Comparison of ENCODE assay signal across 1 cellular context in the genomic region with DNA sequence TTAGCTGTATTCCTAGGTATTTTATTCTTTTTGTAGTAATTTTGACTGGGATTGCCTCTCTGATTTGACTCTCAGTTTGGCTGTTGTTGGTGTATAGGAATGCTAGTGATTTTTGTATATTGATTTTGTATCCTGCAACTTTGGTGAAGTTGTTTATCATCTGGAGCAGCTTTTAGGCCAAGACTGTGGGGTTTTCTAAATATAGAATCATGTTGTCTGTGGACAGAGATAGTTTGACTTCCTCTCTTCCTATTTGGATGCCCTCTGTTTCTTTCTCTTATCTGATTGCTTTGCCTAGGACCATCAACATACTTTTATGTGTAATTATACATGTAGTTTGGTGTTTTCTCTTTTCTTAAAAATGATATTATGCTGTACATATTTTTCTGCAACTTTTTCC.
TF ChIP-seq lines count a peak whose summit lies in the region.

No MANE protein-coding gene starts in this region.

TF ChIP-seq in K562, 482 proteins besides CTCF, POLR2A, EP300 and RAD21 (continued from another document and continues in another):
- TF ChIP-seq, protein P1, sequence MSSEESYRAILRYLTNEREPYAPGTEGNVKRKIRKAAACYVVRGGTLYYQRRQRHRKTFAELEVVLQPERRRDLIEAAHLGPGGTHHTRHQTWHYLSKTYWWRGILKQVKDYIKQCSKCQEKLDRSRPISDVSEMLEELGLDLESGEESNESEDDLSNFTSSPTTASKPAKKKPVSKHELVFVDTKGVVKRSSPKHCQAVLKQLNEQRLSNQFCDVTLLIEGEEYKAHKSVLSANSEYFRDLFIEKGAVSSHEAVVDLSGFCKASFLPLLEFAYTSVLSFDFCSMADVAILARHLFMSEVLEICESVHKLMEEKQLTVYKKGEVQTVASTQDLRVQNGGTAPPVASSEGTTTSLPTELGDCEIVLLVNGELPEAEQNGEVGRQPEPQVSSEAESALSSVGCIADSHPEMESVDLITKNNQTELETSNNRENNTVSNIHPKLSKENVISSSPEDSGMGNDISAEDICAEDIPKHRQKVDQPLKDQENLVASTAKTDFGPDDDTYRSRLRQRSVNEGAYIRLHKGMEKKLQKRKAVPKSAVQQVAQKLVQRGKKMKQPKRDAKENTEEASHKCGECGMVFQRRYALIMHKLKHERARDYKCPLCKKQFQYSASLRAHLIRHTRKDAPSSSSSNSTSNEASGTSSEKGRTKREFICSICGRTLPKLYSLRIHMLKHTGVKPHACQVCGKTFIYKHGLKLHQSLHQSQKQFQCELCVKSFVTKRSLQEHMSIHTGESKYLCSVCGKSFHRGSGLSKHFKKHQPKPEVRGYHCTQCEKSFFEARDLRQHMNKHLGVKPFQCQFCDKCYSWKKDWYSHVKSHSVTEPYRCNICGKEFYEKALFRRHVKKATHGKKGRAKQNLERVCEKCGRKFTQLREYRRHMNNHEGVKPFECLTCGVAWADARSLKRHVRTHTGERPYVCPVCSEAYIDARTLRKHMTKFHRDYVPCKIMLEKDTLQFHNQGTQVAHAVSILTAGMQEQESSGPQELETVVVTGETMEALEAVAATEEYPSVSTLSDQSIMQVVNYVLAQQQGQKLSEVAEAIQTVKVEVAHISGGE (CRISPR knock-in tag; IDR thresholded peaks at IDR 0.05), result no peak
- TF ChIP-seq DNMT1 (IDR thresholded peaks at IDR 0.05), result no peak
- TF ChIP-seq ZNF75A (CRISPR knock-in tag; IDR thresholded peaks at IDR 0.05), result no peak
- TF ChIP-seq, protein P2, sequence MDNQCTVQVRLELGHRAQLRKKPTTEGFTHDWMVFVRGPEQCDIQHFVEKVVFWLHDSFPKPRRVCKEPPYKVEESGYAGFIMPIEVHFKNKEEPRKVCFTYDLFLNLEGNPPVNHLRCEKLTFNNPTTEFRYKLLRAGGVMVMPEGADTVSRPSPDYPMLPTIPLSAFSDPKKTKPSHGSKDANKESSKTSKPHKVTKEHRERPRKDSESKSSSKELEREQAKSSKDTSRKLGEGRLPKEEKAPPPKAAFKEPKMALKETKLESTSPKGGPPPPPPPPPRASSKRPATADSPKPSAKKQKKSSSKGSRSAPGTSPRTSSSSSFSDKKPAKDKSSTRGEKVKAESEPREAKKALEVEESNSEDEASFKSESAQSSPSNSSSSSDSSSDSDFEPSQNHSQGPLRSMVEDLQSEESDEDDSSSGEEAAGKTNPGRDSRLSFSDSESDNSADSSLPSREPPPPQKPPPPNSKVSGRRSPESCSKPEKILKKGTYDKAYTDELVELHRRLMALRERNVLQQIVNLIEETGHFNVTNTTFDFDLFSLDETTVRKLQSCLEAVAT (IDR thresholded peaks at IDR 0.05), result 0 out of 4 replicates have a peak, but pooled peaks of 1 of the 2 experiments have one; percentile 24
- TF ChIP-seq CBX1 (IDR thresholded peaks at IDR 0.05; ENCODE audit: low read depth), result no peak
- TF ChIP-seq ARID1B (IDR thresholded peaks at IDR 0.05), result peak; percentile 94
- no peak for TF ChIP-seq MCM7 (IDR thresholded peaks at IDR 0.05)
- no peak for TF ChIP-seq ZFP36 (IDR thresholded peaks at IDR 0.05; ENCODE audit: low read depth, low read length, partially characterized antibody)
- TF ChIP-seq ZSCAN29 (IDR thresholded peaks at IDR 0.05), result no peak
- no peak for TF ChIP-seq FOXJ3 (CRISPR knock-in tag; IDR thresholded peaks at IDR 0.05)
- TF ChIP-seq TARDBP (IDR thresholded peaks at IDR 0.05), result no peak
- no peak for TF ChIP-seq MCM3 (IDR thresholded peaks at IDR 0.05)
- TF ChIP-seq, protein P3, sequence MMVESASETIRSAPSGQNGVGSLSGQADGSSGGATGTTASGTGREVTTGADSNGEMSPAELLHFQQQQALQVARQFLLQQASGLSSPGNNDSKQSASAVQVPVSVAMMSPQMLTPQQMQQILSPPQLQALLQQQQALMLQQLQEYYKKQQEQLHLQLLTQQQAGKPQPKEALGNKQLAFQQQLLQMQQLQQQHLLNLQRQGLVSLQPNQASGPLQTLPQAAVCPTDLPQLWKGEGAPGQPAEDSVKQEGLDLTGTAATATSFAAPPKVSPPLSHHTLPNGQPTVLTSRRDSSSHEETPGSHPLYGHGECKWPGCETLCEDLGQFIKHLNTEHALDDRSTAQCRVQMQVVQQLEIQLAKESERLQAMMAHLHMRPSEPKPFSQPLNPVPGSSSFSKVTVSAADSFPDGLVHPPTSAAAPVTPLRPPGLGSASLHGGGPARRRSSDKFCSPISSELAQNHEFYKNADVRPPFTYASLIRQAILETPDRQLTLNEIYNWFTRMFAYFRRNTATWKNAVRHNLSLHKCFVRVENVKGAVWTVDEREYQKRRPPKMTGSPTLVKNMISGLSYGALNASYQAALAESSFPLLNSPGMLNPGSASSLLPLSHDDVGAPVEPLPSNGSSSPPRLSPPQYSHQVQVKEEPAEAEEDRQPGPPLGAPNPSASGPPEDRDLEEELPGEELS (CRISPR knock-in tag; IDR thresholded peaks at IDR 0.05; ENCODE audit: borderline replicate concordance), result no peak
- no peak for TF ChIP-seq ZNF3 (CRISPR knock-in tag; IDR thresholded peaks at IDR 0.05)
- TF ChIP-seq, protein P4, sequence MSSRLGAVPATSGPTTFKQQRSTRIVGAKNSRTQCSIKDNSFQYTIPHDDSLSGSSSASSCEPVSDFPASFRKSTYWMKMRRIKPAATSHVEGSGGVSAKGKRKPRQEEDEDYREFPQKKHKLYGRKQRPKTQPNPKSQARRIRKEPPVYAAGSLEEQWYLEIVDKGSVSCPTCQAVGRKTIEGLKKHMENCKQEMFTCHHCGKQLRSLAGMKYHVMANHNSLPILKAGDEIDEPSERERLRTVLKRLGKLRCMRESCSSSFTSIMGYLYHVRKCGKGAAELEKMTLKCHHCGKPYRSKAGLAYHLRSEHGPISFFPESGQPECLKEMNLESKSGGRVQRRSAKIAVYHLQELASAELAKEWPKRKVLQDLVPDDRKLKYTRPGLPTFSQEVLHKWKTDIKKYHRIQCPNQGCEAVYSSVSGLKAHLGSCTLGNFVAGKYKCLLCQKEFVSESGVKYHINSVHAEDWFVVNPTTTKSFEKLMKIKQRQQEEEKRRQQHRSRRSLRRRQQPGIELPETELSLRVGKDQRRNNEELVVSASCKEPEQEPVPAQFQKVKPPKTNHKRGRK (tag; IDR thresholded peaks at IDR 0.05), result no peak
- TF ChIP-seq YY1 (IDR thresholded peaks at IDR 0.05; ENCODE audit: borderline replicate concordance in 1 of 3, control insufficient read depth in 1 of 3, extremely low read depth in 1 of 3, insufficient read depth in 3 of 3, insufficient read length in 1 of 3, insufficient replicate concordance in 2 of 3, low read depth in 1 of 3, low read length in 2 of 3), result no peak
- TF ChIP-seq RBM34 (IDR thresholded peaks at IDR 0.05; ENCODE audit: borderline replicate concordance, insufficient read depth, low read length), result no peak
- no peak for TF ChIP-seq ZNF586 (CRISPR knock-in tag; conservative IDR thresholded peaks at IDR 0.05)
- TF ChIP-seq ZNF175 (CRISPR knock-in tag; IDR thresholded peaks at IDR 0.05; ENCODE audit: low read depth), result no peak
- peak; percentile 96 for TF ChIP-seq MEF2A (IDR thresholded peaks at IDR 0.05; ENCODE audit: control insufficient read depth, low read depth, low read length)
- TF ChIP-seq ZNF124 (CRISPR knock-in tag; IDR thresholded peaks at IDR 0.05), result no peak
- TF ChIP-seq PTTG1 (tag; IDR thresholded peaks at IDR 0.05; ENCODE audit: low read depth), result no peak
- TF ChIP-seq ZNF785 (CRISPR knock-in tag; IDR thresholded peaks at IDR 0.05), result no peak
- 0 out of 2 replicates have a peak, but pooled peaks have one; percentile 19 for TF ChIP-seq HLTF (IDR thresholded peaks at IDR 0.05)
- TF ChIP-seq, protein P5, sequence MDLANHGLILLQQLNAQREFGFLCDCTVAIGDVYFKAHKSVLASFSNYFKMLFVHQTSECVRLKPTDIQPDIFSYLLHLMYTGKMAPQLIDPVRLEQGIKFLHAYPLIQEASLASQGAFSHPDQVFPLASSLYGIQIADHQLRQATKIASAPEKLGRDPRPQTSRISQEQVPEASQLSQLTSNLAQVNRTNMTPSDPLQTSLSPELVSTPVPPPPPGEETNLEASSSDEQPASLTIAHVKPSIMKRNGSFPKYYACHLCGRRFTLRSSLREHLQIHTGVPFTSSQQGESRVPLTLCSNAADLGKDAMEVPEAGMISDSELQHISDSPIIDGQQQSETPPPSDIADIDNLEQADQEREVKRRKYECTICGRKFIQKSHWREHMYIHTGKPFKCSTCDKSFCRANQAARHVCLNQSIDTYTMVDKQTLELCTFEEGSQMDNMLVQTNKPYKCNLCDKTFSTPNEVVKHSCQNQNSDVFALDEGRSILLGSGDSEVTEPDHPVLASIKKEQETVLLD (IDR thresholded peaks at IDR 0.05), result no peak
- TF ChIP-seq, protein P6, sequence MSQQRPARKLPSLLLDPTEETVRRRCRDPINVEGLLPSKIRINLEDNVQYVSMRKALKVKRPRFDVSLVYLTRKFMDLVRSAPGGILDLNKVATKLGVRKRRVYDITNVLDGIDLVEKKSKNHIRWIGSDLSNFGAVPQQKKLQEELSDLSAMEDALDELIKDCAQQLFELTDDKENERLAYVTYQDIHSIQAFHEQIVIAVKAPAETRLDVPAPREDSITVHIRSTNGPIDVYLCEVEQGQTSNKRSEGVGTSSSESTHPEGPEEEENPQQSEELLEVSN (IDR thresholded peaks at IDR 0.05; ENCODE audit: borderline replicate concordance in 1 of 2, extremely low read depth in 1 of 2, insufficient read depth in 1 of 2, insufficient read length in 1 of 2, low read depth in 1 of 2, low read length in 1 of 2, poor library complexity in 1 of 2, severe bottlenecking in 1 of 2), result no peak
- TF ChIP-seq CEBPG (CRISPR knock-in tag; IDR thresholded peaks at IDR 0.05), result no peak
- no peak for TF ChIP-seq CEBPG (tag; conservative IDR thresholded peaks at IDR 0.05 in 1 of 2, IDR thresholded peaks at IDR 0.05 in 1 of 2)
- no peak for TF ChIP-seq SMARCB1 (IDR thresholded peaks at IDR 0.05; ENCODE audit: insufficient read length, low read depth)
- no peak for TF ChIP-seq ZNF77 (CRISPR knock-in tag; IDR thresholded peaks at IDR 0.05)
- no peak for TF ChIP-seq PRPF4 (IDR thresholded peaks at IDR 0.05; ENCODE audit: insufficient read depth, low read depth, low read length, poor library complexity, severe bottlenecking)
- TF ChIP-seq, protein P7, sequence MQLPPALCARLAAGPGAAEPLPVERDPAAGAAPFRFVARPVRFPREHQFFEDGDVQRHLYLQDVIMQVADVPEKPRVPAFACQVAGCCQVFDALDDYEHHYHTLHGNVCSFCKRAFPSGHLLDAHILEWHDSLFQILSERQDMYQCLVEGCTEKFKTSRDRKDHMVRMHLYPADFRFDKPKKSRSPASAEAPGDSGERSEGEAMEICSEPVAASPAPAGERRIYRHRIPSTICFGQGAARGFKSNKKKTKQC (CRISPR knock-in tag; IDR thresholded peaks at IDR 0.05), result no peak
- TF ChIP-seq, protein P8, sequence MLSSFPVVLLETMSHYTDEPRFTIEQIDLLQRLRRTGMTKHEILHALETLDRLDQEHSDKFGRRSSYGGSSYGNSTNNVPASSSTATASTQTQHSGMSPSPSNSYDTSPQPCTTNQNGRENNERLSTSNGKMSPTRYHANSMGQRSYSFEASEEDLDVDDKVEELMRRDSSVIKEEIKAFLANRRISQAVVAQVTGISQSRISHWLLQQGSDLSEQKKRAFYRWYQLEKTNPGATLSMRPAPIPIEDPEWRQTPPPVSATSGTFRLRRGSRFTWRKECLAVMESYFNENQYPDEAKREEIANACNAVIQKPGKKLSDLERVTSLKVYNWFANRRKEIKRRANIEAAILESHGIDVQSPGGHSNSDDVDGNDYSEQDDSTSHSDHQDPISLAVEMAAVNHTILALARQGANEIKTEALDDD (IDR thresholded peaks at IDR 0.05), result no peak
- TF ChIP-seq BRD9 (IDR thresholded peaks at IDR 0.05; ENCODE audit: low read depth, partially characterized antibody), result no peak
- TF ChIP-seq ZNF644 (tag; IDR thresholded peaks at IDR 0.05; ENCODE audit: low read depth), result no peak
- TF ChIP-seq, protein P9, sequence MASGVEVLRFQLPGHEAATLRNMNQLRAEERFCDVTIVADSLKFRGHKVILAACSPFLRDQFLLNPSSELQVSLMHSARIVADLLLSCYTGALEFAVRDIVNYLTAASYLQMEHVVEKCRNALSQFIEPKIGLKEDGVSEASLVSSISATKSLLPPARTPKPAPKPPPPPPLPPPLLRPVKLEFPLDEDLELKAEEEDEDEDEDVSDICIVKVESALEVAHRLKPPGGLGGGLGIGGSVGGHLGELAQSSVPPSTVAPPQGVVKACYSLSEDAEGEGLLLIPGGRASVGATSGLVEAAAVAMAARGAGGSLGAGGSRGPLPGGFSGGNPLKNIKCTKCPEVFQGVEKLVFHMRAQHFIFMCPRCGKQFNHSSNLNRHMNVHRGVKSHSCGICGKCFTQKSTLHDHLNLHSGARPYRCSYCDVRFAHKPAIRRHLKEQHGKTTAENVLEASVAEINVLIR (CRISPR knock-in tag; IDR thresholded peaks at IDR 0.05), result no peak
- TF ChIP-seq MYBL2 (IDR thresholded peaks at IDR 0.05; ENCODE audit: low read depth), result no peak
- TF ChIP-seq MYBL2 (CRISPR knock-in tag; IDR thresholded peaks at IDR 0.05; ENCODE audit: borderline replicate concordance), result no peak
- TF ChIP-seq NR3C1 (CRISPR knock-in tag; IDR thresholded peaks at IDR 0.05), result no peak
- no peak for TF ChIP-seq ZNF766 (CRISPR knock-in tag; conservative IDR thresholded peaks at IDR 0.05)
- TF ChIP-seq, protein P10, sequence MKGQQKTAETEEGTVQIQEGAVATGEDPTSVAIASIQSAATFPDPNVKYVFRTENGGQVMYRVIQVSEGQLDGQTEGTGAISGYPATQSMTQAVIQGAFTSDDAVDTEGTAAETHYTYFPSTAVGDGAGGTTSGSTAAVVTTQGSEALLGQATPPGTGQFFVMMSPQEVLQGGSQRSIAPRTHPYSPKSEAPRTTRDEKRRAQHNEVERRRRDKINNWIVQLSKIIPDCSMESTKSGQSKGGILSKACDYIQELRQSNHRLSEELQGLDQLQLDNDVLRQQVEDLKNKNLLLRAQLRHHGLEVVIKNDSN (CRISPR knock-in tag; IDR thresholded peaks at IDR 0.05), result no peak
- no peak for TF ChIP-seq HIVEP1 (CRISPR knock-in tag; IDR thresholded peaks at IDR 0.05)
- TF ChIP-seq, protein P11, sequence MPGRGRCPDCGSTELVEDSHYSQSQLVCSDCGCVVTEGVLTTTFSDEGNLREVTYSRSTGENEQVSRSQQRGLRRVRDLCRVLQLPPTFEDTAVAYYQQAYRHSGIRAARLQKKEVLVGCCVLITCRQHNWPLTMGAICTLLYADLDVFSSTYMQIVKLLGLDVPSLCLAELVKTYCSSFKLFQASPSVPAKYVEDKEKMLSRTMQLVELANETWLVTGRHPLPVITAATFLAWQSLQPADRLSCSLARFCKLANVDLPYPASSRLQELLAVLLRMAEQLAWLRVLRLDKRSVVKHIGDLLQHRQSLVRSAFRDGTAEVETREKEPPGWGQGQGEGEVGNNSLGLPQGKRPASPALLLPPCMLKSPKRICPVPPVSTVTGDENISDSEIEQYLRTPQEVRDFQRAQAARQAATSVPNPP (IDR thresholded peaks at IDR 0.05; ENCODE audit: borderline replicate concordance, insufficient read depth, insufficient read length), result no peak
- TF ChIP-seq TCF7L2 (IDR thresholded peaks at IDR 0.05; ENCODE audit: low read depth, low read length), result no peak
- no peak for TF ChIP-seq EWSR1 (IDR thresholded peaks at IDR 0.05; ENCODE audit: borderline replicate concordance, low read depth, partially characterized antibody)
- TF ChIP-seq SOX6 (IDR thresholded peaks at IDR 0.05), result peak; percentile 83
- TF ChIP-seq, protein P12, sequence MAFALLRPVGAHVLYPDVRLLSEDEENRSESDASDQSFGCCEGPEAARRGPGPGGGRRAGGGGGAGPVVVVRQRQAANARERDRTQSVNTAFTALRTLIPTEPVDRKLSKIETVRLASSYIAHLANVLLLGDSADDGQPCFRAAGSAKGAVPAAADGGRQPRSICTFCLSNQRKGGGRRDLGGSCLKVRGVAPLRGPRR (CRISPR knock-in tag; IDR thresholded peaks at IDR 0.05), result no peak
- TF ChIP-seq, protein P13, sequence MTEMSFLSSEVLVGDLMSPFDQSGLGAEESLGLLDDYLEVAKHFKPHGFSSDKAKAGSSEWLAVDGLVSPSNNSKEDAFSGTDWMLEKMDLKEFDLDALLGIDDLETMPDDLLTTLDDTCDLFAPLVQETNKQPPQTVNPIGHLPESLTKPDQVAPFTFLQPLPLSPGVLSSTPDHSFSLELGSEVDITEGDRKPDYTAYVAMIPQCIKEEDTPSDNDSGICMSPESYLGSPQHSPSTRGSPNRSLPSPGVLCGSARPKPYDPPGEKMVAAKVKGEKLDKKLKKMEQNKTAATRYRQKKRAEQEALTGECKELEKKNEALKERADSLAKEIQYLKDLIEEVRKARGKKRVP (CRISPR knock-in tag; IDR thresholded peaks at IDR 0.05), result no peak
